Comparison of ENCODE assay signal across 1 cellular context in genomic region chr1:27388337-27389005, GRCh38.
TF ChIP-seq lines count a peak whose summit lies in the region.

No MANE protein-coding gene starts in this region.

TF ChIP-seq in GM12878, 131 proteins besides CTCF, POLR2A, EP300 and RAD21:
- TF ChIP-seq RAD51 (IDR thresholded peaks at IDR 0.05): no peak
- TF ChIP-seq ZNF274 (IDR thresholded peaks at IDR 0.05; ENCODE audit: insufficient read depth, insufficient read length): no peak
- TF ChIP-seq HDAC2 (IDR thresholded peaks at IDR 0.05): no peak
- no peak for TF ChIP-seq POLR2AphosphoS2 (IDR thresholded peaks at IDR 0.05; ENCODE audit: low read depth, low read length)
- TF ChIP-seq TCF3 (IDR thresholded peaks at IDR 0.05; ENCODE audit: borderline replicate concordance, insufficient read depth, low read depth, low read length): no peak
- no peak for TF ChIP-seq NFIC (IDR thresholded peaks at IDR 0.05; ENCODE audit: low read depth, low read length)
- no peak for TF ChIP-seq JUND (IDR thresholded peaks at IDR 0.05; ENCODE audit: low read depth, low read length)
- TF ChIP-seq, protein P1, sequence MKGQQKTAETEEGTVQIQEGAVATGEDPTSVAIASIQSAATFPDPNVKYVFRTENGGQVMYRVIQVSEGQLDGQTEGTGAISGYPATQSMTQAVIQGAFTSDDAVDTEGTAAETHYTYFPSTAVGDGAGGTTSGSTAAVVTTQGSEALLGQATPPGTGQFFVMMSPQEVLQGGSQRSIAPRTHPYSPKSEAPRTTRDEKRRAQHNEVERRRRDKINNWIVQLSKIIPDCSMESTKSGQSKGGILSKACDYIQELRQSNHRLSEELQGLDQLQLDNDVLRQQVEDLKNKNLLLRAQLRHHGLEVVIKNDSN (IDR thresholded peaks at IDR 0.05; ENCODE audit: borderline replicate concordance, extremely low read length, insufficient read depth, low read depth, low read length): no peak
- TF ChIP-seq KDM1A (IDR thresholded peaks at IDR 0.05; ENCODE audit: borderline replicate concordance): no peak
- no peak for TF ChIP-seq SREBF2 (IDR thresholded peaks at IDR 0.05; ENCODE audit: low read length)
- TF ChIP-seq, protein P2, sequence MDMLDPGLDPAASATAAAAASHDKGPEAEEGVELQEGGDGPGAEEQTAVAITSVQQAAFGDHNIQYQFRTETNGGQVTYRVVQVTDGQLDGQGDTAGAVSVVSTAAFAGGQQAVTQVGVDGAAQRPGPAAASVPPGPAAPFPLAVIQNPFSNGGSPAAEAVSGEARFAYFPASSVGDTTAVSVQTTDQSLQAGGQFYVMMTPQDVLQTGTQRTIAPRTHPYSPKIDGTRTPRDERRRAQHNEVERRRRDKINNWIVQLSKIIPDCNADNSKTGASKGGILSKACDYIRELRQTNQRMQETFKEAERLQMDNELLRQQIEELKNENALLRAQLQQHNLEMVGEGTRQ (IDR thresholded peaks at IDR 0.05; ENCODE audit: borderline replicate concordance, low read depth, low read length): no peak
- no peak for TF ChIP-seq SMAD1 (IDR thresholded peaks at IDR 0.05; ENCODE audit: low read depth, partially characterized antibody)
- no peak for TF ChIP-seq ETV6 (conservative IDR thresholded peaks at IDR 0.05 in 1 of 2, IDR thresholded peaks at IDR 0.05 in 1 of 2; ENCODE audit: borderline replicate concordance in 1 of 2, low read depth in 1 of 2)
- TF ChIP-seq ZNF384 (IDR thresholded peaks at IDR 0.05; ENCODE audit: borderline replicate concordance, low read depth, low read length): no peak
- TF ChIP-seq RBBP5 (conservative IDR thresholded peaks at IDR 0.05): no peak
- TF ChIP-seq MEF2B (IDR thresholded peaks at IDR 0.05; ENCODE audit: partially characterized antibody, poor library complexity, severe bottlenecking): no peak
- peak; percentile 38; the same call in 1 of the 2 replicates for TF ChIP-seq HDGF (IDR thresholded peaks at IDR 0.05)
- TF ChIP-seq, protein P3, sequence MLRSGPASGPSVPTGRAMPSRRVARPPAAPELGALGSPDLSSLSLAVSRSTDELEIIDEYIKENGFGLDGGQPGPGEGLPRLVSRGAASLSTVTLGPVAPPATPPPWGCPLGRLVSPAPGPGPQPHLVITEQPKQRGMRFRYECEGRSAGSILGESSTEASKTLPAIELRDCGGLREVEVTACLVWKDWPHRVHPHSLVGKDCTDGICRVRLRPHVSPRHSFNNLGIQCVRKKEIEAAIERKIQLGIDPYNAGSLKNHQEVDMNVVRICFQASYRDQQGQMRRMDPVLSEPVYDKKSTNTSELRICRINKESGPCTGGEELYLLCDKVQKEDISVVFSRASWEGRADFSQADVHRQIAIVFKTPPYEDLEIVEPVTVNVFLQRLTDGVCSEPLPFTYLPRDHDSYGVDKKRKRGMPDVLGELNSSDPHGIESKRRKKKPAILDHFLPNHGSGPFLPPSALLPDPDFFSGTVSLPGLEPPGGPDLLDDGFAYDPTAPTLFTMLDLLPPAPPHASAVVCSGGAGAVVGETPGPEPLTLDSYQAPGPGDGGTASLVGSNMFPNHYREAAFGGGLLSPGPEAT (IDR thresholded peaks at IDR 0.05; ENCODE audit: low read depth): 0 out of 2 replicates have a peak, but pooled peaks have one; percentile 19
- TF ChIP-seq, protein P4, sequence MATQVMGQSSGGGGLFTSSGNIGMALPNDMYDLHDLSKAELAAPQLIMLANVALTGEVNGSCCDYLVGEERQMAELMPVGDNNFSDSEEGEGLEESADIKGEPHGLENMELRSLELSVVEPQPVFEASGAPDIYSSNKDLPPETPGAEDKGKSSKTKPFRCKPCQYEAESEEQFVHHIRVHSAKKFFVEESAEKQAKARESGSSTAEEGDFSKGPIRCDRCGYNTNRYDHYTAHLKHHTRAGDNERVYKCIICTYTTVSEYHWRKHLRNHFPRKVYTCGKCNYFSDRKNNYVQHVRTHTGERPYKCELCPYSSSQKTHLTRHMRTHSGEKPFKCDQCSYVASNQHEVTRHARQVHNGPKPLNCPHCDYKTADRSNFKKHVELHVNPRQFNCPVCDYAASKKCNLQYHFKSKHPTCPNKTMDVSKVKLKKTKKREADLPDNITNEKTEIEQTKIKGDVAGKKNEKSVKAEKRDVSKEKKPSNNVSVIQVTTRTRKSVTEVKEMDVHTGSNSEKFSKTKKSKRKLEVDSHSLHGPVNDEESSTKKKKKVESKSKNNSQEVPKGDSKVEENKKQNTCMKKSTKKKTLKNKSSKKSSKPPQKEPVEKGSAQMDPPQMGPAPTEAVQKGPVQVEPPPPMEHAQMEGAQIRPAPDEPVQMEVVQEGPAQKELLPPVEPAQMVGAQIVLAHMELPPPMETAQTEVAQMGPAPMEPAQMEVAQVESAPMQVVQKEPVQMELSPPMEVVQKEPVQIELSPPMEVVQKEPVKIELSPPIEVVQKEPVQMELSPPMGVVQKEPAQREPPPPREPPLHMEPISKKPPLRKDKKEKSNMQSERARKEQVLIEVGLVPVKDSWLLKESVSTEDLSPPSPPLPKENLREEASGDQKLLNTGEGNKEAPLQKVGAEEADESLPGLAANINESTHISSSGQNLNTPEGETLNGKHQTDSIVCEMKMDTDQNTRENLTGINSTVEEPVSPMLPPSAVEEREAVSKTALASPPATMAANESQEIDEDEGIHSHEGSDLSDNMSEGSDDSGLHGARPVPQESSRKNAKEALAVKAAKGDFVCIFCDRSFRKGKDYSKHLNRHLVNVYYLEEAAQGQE (IDR thresholded peaks at IDR 0.05; ENCODE audit: low read depth, low read length): no peak
- TF ChIP-seq PAX5 (IDR thresholded peaks at IDR 0.05; ENCODE audit: borderline replicate concordance, low read depth, low read length): no peak
- peak; percentile 51; the same call in 1 of the 2 replicates for TF ChIP-seq NBN (IDR thresholded peaks at IDR 0.05)
- peak; percentile 40; the same call in 1 of the 2 replicates for TF ChIP-seq YY1 (IDR thresholded peaks at IDR 0.05; ENCODE audit: low read depth, low read length)
- TF ChIP-seq SMC3 (IDR thresholded peaks at IDR 0.05; ENCODE audit: borderline replicate concordance, low read length): peak; percentile 98
